7 cellular contexts compared by ENCODE assay signal in genomic region chr4:1746265-1746691, GRCh38. TPM values are rescaled to one million over a fixed set of nuclear protein-coding genes. Genes with fewer than 3 reads are reported as not detected.
A peak's percentile ranks its signal among the peaks of the same experiment; 100 is the strongest.
DNase-seq lines count a peak whose midpoint lies in the region; ATAC-seq lines count a peak whose summit lies in the region.

No MANE protein-coding gene starts in this region.

- no peak overlapping the region for H3K4me2 ChIP-seq in Karpas-422 (ENCODE audit: low read depth, low read length, poor library complexity, severe bottlenecking)

- no peak overlapping the region for H2AFZ ChIP-seq in Karpas-422 (ENCODE audit: low read length)

- H3K4me1 ChIP-seq in Karpas-422 (ENCODE audit: low read length) (no peaks in the 10 kb centered on the region), right cardiac atrium (ENCODE audit: control insufficient read depth, insufficient read depth, low read length) (no peaks in the 10 kb centered on the region)

- H3K36me3 ChIP-seq in Karpas-422 (ENCODE audit: insufficient read depth, low read length), result peaks cover 2% of the 10 kb centered on the region; the same call in 1 of the 2 replicates

- H3K27ac ChIP-seq in Karpas-422 (ENCODE audit: low read length) (no peak overlapping the region), right cardiac atrium (ENCODE audit: low read length) (no peak overlapping the region)

- H3K27me3 ChIP-seq in Karpas-422 (ENCODE audit: low read length), result no peaks in the 10 kb centered on the region
- H3K27me3 ChIP-seq in right cardiac atrium (ENCODE audit: control insufficient read depth, insufficient read depth), result no peaks in the 10 kb centered on the region

- H3K9ac ChIP-seq in Karpas-422 (ENCODE audit: low read length), result no peak overlapping the region

- 16% methylated on average over 17 of the region's 17 CpGs for WGBS in right cardiac atrium

- no peaks in the 10 kb centered on the region for H3K4me1 Mint-ChIP-seq in activated naive CD8-positive, alpha-beta T cell treated with anti-CD3 and anti-CD28 coated beads, Interleukin-2, amount 10 ng/mL, durations not matched to agents 7 days and 5 days

- no peaks in the 10 kb centered on the region for H3K27me3 Mint-ChIP-seq in activated naive CD8-positive, alpha-beta T cell treated with anti-CD3 and anti-CD28 coated beads, Interleukin-2, amount 10 ng/mL, durations not matched to agents 7 days and 5 days

- no peaks in the 10 kb centered on the region for H3K9me3 Mint-ChIP-seq in activated naive CD8-positive, alpha-beta T cell treated with anti-CD3 and anti-CD28 coated beads, Interleukin-2, amount 10 ng/mL, durations not matched to agents 7 days and 5 days

- no peaks in the 10 kb centered on the region for H3K9me3 ChIP-seq in Karpas-422 (ENCODE audit: low read length)
- no peaks in the 10 kb centered on the region for H3K9me3 ChIP-seq in right cardiac atrium (ENCODE audit: control insufficient read depth, low read length)

- peaks cover 21% of the 10 kb centered on the region for H3K36me3 Mint-ChIP-seq in activated naive CD8-positive, alpha-beta T cell treated with anti-CD3 and anti-CD28 coated beads, Interleukin-2, amount 10 ng/mL, durations not matched to agents 7 days and 5 days

- no peaks in the 10 kb centered on the region for H3K9me2 ChIP-seq in Karpas-422 (replicated peaks; ENCODE audit: insufficient read depth, low read length)

- H3K4me3 ChIP-seq in Karpas-422 (ENCODE audit: low read length), result no peak overlapping the region
- H3K4me3 ChIP-seq in right cardiac atrium (ENCODE audit: low read length), result no peak overlapping the region

- DNase-seq in Karpas-422 (peak; percentile 95), SW480 (ENCODE audit: low spot score) (peak; percentile 53), right cardiac atrium (peak; percentile 81 to 92 (median 89))
- peak; percentile 88 for DNase-seq in activated naive CD8-positive, alpha-beta T cell treated with anti-CD3 and anti-CD28 coated beads, Interleukin-2, amount 10 ng/mL, durations not matched to agents 7 days and 5 days
- peak; percentile 58 to 82 for DNase-seq in stimulated activated CD4-positive, alpha-beta T cell treated with anti-CD3 and anti-CD28 coated beads, Interleukin-12 subunit alpha, Interleukin-12 subunit beta, amount 100 ng/mL, for 24 hours (ENCODE audit: low read depth in 2 of 2)

- ATAC-seq in GM19035 (IDR thresholded peaks at IDR 0.05; ENCODE audit: unreplicated experiment) (peak; percentile 52), right cardiac atrium (peak; percentile 60 to 78), HG03139 (IDR thresholded peaks at IDR 0.05; ENCODE audit: unreplicated experiment) (no peak)
- peak; percentile 68 for ATAC-seq in activated naive CD8-positive, alpha-beta T cell treated with anti-CD3 and anti-CD28 coated beads, Interleukin-2, amount 10 ng/mL, durations not matched to agents 7 days and 5 days (ENCODE audit: low read depth)

- H3K27ac Mint-ChIP-seq in activated naive CD8-positive, alpha-beta T cell treated with anti-CD3 and anti-CD28 coated beads, Interleukin-2, amount 10 ng/mL, durations not matched to agents 7 days and 5 days, result no peak overlapping the region

- H4K20me1 ChIP-seq in Karpas-422 (ENCODE audit: insufficient read depth, low read depth, low read length), result peaks cover 15% of the 10 kb centered on the region; the same call in 1 of the 2 replicates

- H3K79me2 ChIP-seq in Karpas-422 (ENCODE audit: low read length), result no peaks in the 10 kb centered on the region

- intact Hi-C loops in right cardiac atrium (cut with DNase I), result loop anchor here in 2 of 4 donors (2.0 to 5.0 kb wide), 2 partner anchors 65 to 151 kb away; no protein-coding TSS in a partner anchor

- no peak overlapping the region for H3K4me3 Mint-ChIP-seq in activated naive CD8-positive, alpha-beta T cell treated with anti-CD3 and anti-CD28 coated beads, Interleukin-2, amount 10 ng/mL, durations not matched to agents 7 days and 5 days

- POLR2A ChIA-PET in activated naive CD8-positive, alpha-beta T cell treated with anti-CD3 and anti-CD28 coated beads, Interleukin-2, amount 10 ng/mL, durations not matched to agents 7 days and 5 days (lab: Charles Lee), result interaction anchor here (2.7 kb wide), 1 partner anchor 63 kb away, joined by 7 read pairs; no protein-coding TSS in a partner anchor

RNA-seq across cellular contexts. Expression of gene TACC3, which starts 25.0 kb away (rescaled TPM):
- total RNA-seq in Karpas-422 (2014; rRNA removed; shearing (Covaris generic); ENCODE audit: low replicate concordance), result 22.0 and 37.6 TPM in 2 replicates
- total RNA-seq in activated naive CD8-positive, alpha-beta T cell treated with anti-CD3 and anti-CD28 coated beads, Interleukin-2, amount 10 ng/mL, durations not matched to agents 7 days and 5 days, result 100 to 1,000 TPM; 234 to 235 TPM
- total RNA-seq in right cardiac atrium, result 10 to 100 TPM in 1 of 4 donors, 1 to 10 TPM in 3; 4.1 to 10.8 (median 6.5) TPM
- 6.3 TPM for polyA plus RNA-seq in right cardiac atrium

RNA-seq across cellular contexts. Expression of gene TMEM129, which starts 25.2 kb away (rescaled TPM):
- 21.8 and 39.4 TPM in 2 replicates for total RNA-seq in Karpas-422 (2014; rRNA removed; shearing (Covaris generic); ENCODE audit: low replicate concordance)
- total RNA-seq in activated naive CD8-positive, alpha-beta T cell treated with anti-CD3 and anti-CD28 coated beads, Interleukin-2, amount 10 ng/mL, durations not matched to agents 7 days and 5 days, result 10 to 100 TPM; 27.5 to 27.6 TPM
- total RNA-seq in right cardiac atrium, result 10 to 100 TPM; 43.0 to 59.2 (median 48.0) TPM
- 59.1 TPM for polyA plus RNA-seq in right cardiac atrium

RNA-seq across cellular contexts. Expression of gene SLBP, which starts 34.2 kb away (rescaled TPM):
- 82.1 and 92.4 TPM in 2 replicates for total RNA-seq in Karpas-422 (2014; rRNA removed; shearing (Covaris generic); ENCODE audit: low replicate concordance)
- 100 to 1,000 TPM in 1 of 2 experiments, 10 to 100 TPM in 1; 99.7 to 103 TPM for total RNA-seq in activated naive CD8-positive, alpha-beta T cell treated with anti-CD3 and anti-CD28 coated beads, Interleukin-2, amount 10 ng/mL, durations not matched to agents 7 days and 5 days
- 10 to 100 TPM; 13.4 to 16.1 (median 14.8) TPM for total RNA-seq in right cardiac atrium
- 12.2 TPM for polyA plus RNA-seq in right cardiac atrium

RNA-seq across cellular contexts. Expression of gene FGFR3, which starts 46.8 kb away (rescaled TPM):
- total RNA-seq in Karpas-422 (2014; rRNA removed; shearing (Covaris generic); ENCODE audit: low replicate concordance), result not detected in 2 replicates
- under 1 TPM in 1 of 2 experiments, not detected in 1; 0.14 TPM for total RNA-seq in activated naive CD8-positive, alpha-beta T cell treated with anti-CD3 and anti-CD28 coated beads, Interleukin-2, amount 10 ng/mL, durations not matched to agents 7 days and 5 days
- total RNA-seq in right cardiac atrium, result 10 to 100 TPM in 1 of 4 donors, 1 to 10 TPM in 3; 6.4 to 17.5 (median 8.8) TPM
- polyA plus RNA-seq in right cardiac atrium, result 4.5 TPM
